In genomic region chr7:13421779-13422178, GRCh38 we compare ENCODE assay signal across 15 cellular contexts.
DNase-seq lines count a peak whose midpoint lies in the region; ATAC-seq, FAIRE-seq and TF ChIP-seq lines count a peak whose summit lies in the region.
"Had no signal": no experiment of that assay in that cellular context is flagged by ENCODE, and none has a peak within 500 bp of the region (broad histone marks: within the 10 kb centered on the region; RNA-seq: fewer than 3 reads in every experiment).

No MANE protein-coding gene starts in this region.

- H2BK5ac ChIP-seq in H1 (ENCODE audit: low read depth, low read length) (no peak overlapping the region), neuronal stem cell (ENCODE audit: low read length) (no peak overlapping the region)

- H3K4me1 ChIP-seq in H1 (replicated peaks in 1 of 4; ENCODE audit: control insufficient read depth in 3 of 4, insufficient read depth in 4 of 4, low read length in 3 of 4) (no peaks in the 10 kb centered on the region), neuronal stem cell (ENCODE audit: control insufficient read depth in 2 of 2, insufficient read depth in 1 of 2, low read depth in 1 of 2, low read length in 2 of 2) (no peaks in the 10 kb centered on the region)
- H3K4me1 ChIP-seq: BLaER1 had no signal

- DNase-seq in M059J (ENCODE audit: low read depth) (peak; percentile 41), H1 (ENCODE audit: low read depth in 1 of 2, low spot score in 2 of 2) (no peak), neuronal stem cell (ENCODE audit: low spot score) (no peak), Right ventricle myocardium inferior (ENCODE audit: missing footprints) (no peak), amygdala (lab: John Stamatoyannopoulos, UW) (no peak)
- DNase-seq: 8988T; AML-193; CD4-positive, CD25-positive, alpha-beta regulatory T cell; DMS53; GM23248; H7 had no signal

- intact Hi-C loops in Right ventricle myocardium inferior (cut with DNase I) = no loop called here

- POLR2A ChIA-PET in H1 (lab: Charles Lee; ENCODE audit: partially characterized antibody) = no interaction called here

- no peak overlapping the region for H4K5ac ChIP-seq in H1 (ENCODE audit: insufficient read length, low read depth, low read length)

- no peaks in the 10 kb centered on the region for H3K36me3 ChIP-seq in H1 (ENCODE audit: control insufficient read depth in 2 of 4, insufficient read depth in 4 of 4, low read length in 3 of 4)
- no peaks in the 10 kb centered on the region for H3K36me3 ChIP-seq in neuronal stem cell (replicated peaks in 1 of 2; ENCODE audit: control insufficient read depth in 2 of 2, insufficient read depth in 2 of 2, low read length in 2 of 2)
- H3K36me3 ChIP-seq: BLaER1 had no signal

- FAIRE-seq in H1 (lab: Jason Lieb, UNC) = no peak
- FAIRE-seq: HTR-8/SVneo had no signal

- H3K4me2 ChIP-seq in H1 (ENCODE audit: insufficient read depth in 1 of 2, low read depth in 2 of 2, low read length in 2 of 2) (no peak overlapping the region), neuronal stem cell (ENCODE audit: insufficient read depth, low read length, poor library complexity, severe bottlenecking) (no peak overlapping the region)
- H3K4me2 ChIP-seq: BLaER1 had no signal

- H2BK120ac ChIP-seq in H1 (replicated peaks; ENCODE audit: low read depth, low read length) (no peak overlapping the region), neuronal stem cell (ENCODE audit: low read depth, low read length) (no peak overlapping the region)

- no peak for TF ChIP-seq CTCF in C4-2B (conservative IDR thresholded peaks at IDR 0.05)
- no peak for TF ChIP-seq CTCF in H1 (IDR thresholded peaks at IDR 0.05; ENCODE audit: control extremely low read depth in 1 of 3, insufficient read depth in 1 of 3, low read depth in 1 of 3, low read length in 3 of 3)

- H3K4me3 ChIP-seq in H1 (ENCODE audit: extremely low read depth in 1 of 4, insufficient read depth in 2 of 4, low read depth in 3 of 4, low read length in 4 of 4) (no peak overlapping the region), neuronal stem cell (ENCODE audit: low read length in 2 of 2) (no peak overlapping the region)
- H3K4me3 ChIP-seq: BLaER1, GM23248 had no signal

- no peaks in the 10 kb centered on the region for H3K79me1 ChIP-seq in H1 (ENCODE audit: low read depth, low read length)
- H3K79me1 ChIP-seq in neuronal stem cell (ENCODE audit: low read depth, low read length) = no peaks in the 10 kb centered on the region

- H3K18ac ChIP-seq in H1 (ENCODE audit: extremely low read depth, low read length) (no peak overlapping the region), neuronal stem cell (ENCODE audit: low read length) (no peak overlapping the region)

- H2BK15ac ChIP-seq in H1 (ENCODE audit: low read length) (no peak overlapping the region), neuronal stem cell (ENCODE audit: low read length) (no peak overlapping the region)

- no peaks in the 10 kb centered on the region for H3K79me2 ChIP-seq in H1 (ENCODE audit: control insufficient read depth in 1 of 2, insufficient read depth in 2 of 2, low read length in 2 of 2)

- H2AFZ ChIP-seq in H1 (ENCODE audit: low read length) (no peak overlapping the region), neuronal stem cell (ENCODE audit: low read length) (peak overlapping the region; percentile 9)
- H2AFZ ChIP-seq: GM23248 had no signal

- no peak for TF ChIP-seq RAD21 in H1 (IDR thresholded peaks at IDR 0.05 in 1 of 2, conservative IDR thresholded peaks at IDR 0.05 in 1 of 2; ENCODE audit: low read depth in 2 of 2, low read length in 2 of 2)

- no peaks in the 10 kb centered on the region for H4K20me1 ChIP-seq in H1 (replicated peaks in 1 of 2; ENCODE audit: control insufficient read depth in 1 of 2, insufficient read depth in 2 of 2, low read length in 2 of 2)
- H4K20me1 ChIP-seq: BLaER1 had no signal

- no peaks in the 10 kb centered on the region for H3K23me2 ChIP-seq in H1 (ENCODE audit: low read depth, low read length)

- no peak overlapping the region for H2BK20ac ChIP-seq in H1 (ENCODE audit: low read length)

- peak overlapping the region; percentile 69 for H3K27ac ChIP-seq in C4-2B
- H3K27ac ChIP-seq in H1 (ENCODE audit: low read depth, low read length) = no peak overlapping the region
- H3K27ac ChIP-seq in neuronal stem cell (replicated peaks; ENCODE audit: low read length) = no peak overlapping the region
- H3K27ac ChIP-seq: BLaER1, GM23248 had no signal

- H3K14ac ChIP-seq in H1 (ENCODE audit: insufficient read length) (no peak overlapping the region), neuronal stem cell (ENCODE audit: low read length) (no peak overlapping the region)

- H4K91ac ChIP-seq in H1 (replicated peaks; ENCODE audit: insufficient read length, low read length) = no peak overlapping the region
- no peak overlapping the region for H4K91ac ChIP-seq in neuronal stem cell (ENCODE audit: low read depth, low read length, poor library complexity)

- no peak overlapping the region for H2AK5ac ChIP-seq in H1 (ENCODE audit: low read depth, low read length)
- H2AK5ac ChIP-seq in neuronal stem cell (ENCODE audit: low read depth, low read length) = no peak overlapping the region

- WGBS in H1 (ENCODE audit: extremely low coverage in 1 of 2, insufficient coverage in 1 of 2, insufficient read length in 1 of 2, insufficient replicate concordance in 2 of 2, low coverage in 1 of 2, low lambda C conversion rate in 2 of 2, missing lambda C conversion rate in 1 of 2), 2 experiments = 92% methylated on average over 4 of the region's 4 CpGs; no CpG with 5 or more reads in 1 of the 2 experiments
- no CpG with 5 or more reads among the region's 4 CpGs for WGBS in neuronal stem cell (ENCODE audit: extremely low coverage in 2 of 2, insufficient read length in 2 of 2, insufficient replicate concordance in 1 of 2), 2 donors

- H3K9me3 ChIP-seq in H1 (ENCODE audit: insufficient read depth in 2 of 2, low read depth in 1 of 2, low read length in 1 of 2) = 0 out of 4 replicates have a peak, but pooled peaks cover 0 to 3% of the 10 kb centered on the region in 2 experiments
- peaks cover 3 to 5% of the 10 kb centered on the region in 2 donors for H3K9me3 ChIP-seq in neuronal stem cell (replicated peaks in 1 of 2; ENCODE audit: control insufficient read depth in 2 of 2, insufficient read depth in 1 of 2, low read depth in 1 of 2, low read length in 2 of 2)
- H3K9me3 ChIP-seq: BLaER1 had no signal

- no peak for ATAC-seq in Right ventricle myocardium inferior
- ATAC-seq in GM19351 (IDR thresholded peaks at IDR 0.05; ENCODE audit: unreplicated experiment) = no peak

- no peak for TF ChIP-seq EP300 in H1 (IDR thresholded peaks at IDR 0.05; ENCODE audit: borderline replicate concordance in 1 of 2, low read depth in 2 of 2, low read length in 2 of 2)

- no peak overlapping the region for H4K8ac ChIP-seq in H1 (ENCODE audit: extremely low read depth, insufficient read depth, low read length)
- no peak overlapping the region for H4K8ac ChIP-seq in neuronal stem cell (ENCODE audit: low read depth, low read length)

- H3K4ac ChIP-seq in H1 (replicated peaks; ENCODE audit: insufficient read length, low read depth, low read length) (no peak overlapping the region), neuronal stem cell (ENCODE audit: low read length) (no peak overlapping the region)

- CTCF ChIA-PET in H1 (lab: Charles Lee; ENCODE audit: partially characterized antibody) = interaction anchor here (0.8 to 1.4 kb wide), 3 partner anchors 9 to 140 kb away, joined by 3 to 4 read pairs (median 3); no protein-coding TSS in a partner anchor

- H2BK12ac ChIP-seq in H1 (ENCODE audit: low read depth, low read length) (no peak overlapping the region), neuronal stem cell (ENCODE audit: low read length) (no peak overlapping the region)

- H3K23ac ChIP-seq in H1 (ENCODE audit: insufficient read length) (no peak overlapping the region), neuronal stem cell (ENCODE audit: low read depth, low read length, poor library complexity) (no peak overlapping the region)

- H3K56ac ChIP-seq in H1 (replicated peaks; ENCODE audit: insufficient read length, low read depth, low read length) = no peak overlapping the region

- no peak overlapping the region for H3K9ac ChIP-seq in H1 (replicated peaks in 1 of 4; ENCODE audit: extremely low read depth in 1 of 4, low read depth in 3 of 4, low read length in 3 of 4)
- no peak overlapping the region for H3K9ac ChIP-seq in neuronal stem cell (ENCODE audit: low read depth, low read length, poor library complexity)
- H3K9ac ChIP-seq: BLaER1, GM23248 had no signal

- H3K27me3 ChIP-seq in H1 (replicated peaks in 1 of 4; ENCODE audit: control insufficient read depth in 3 of 4, extremely low read depth in 1 of 4, insufficient read depth in 3 of 4, low read length in 3 of 4) (no peaks in the 10 kb centered on the region), neuronal stem cell (ENCODE audit: control insufficient read depth in 3 of 3, insufficient read depth in 3 of 3, low read depth in 1 of 3, low read length in 3 of 3) (no peaks in the 10 kb centered on the region)
- H3K27me3 ChIP-seq: BLaER1 had no signal

- TF ChIP-seq POLR2A in H1 (IDR thresholded peaks at IDR 0.05; ENCODE audit: control extremely low read depth in 1 of 2, low read depth in 2 of 2, low read length in 2 of 2) = no peak

TF ChIP-seq in H1, 55 proteins besides CTCF, POLR2A, EP300 and RAD21:
- TF ChIP-seq CEBPB (IDR thresholded peaks at IDR 0.05; ENCODE audit: low read depth, low read length) = peak; percentile 58; the same call in 1 of the 2 replicates
- no peak for TF ChIP-seq RXRA (IDR thresholded peaks at IDR 0.05; ENCODE audit: insufficient read depth, low read depth, low read length)
- no peak for TF ChIP-seq BRCA1 (IDR thresholded peaks at IDR 0.05; ENCODE audit: low read depth, low read length)
- no peak for TF ChIP-seq SIX5 (IDR thresholded peaks at IDR 0.05; ENCODE audit: low read depth, low read length)
